1 cellular context compared by ENCODE assay signal in genomic region chr9:91033802-91034201, GRCh38.
TF ChIP-seq lines count a peak whose summit lies in the region.

No MANE protein-coding gene starts in this region.

TF ChIP-seq in WTC11, 78 proteins besides CTCF, POLR2A, EP300 and RAD21 (continued from another document):
- TF ChIP-seq ZSCAN18 (CRISPR knock-in tag; IDR thresholded peaks at IDR 0.05) = no peak
- no peak for TF ChIP-seq ATF3 (CRISPR knock-in tag; conservative IDR thresholded peaks at IDR 0.05)
- no peak for TF ChIP-seq GABPB1 (CRISPR knock-in tag; IDR thresholded peaks at IDR 0.05)
- TF ChIP-seq NFYB (CRISPR knock-in tag; conservative IDR thresholded peaks at IDR 0.05; ENCODE audit: low read depth) = no peak
- no peak for TF ChIP-seq ZNF423 (CRISPR knock-in tag; IDR thresholded peaks at IDR 0.05)
- TF ChIP-seq IRF1 (CRISPR knock-in tag; IDR thresholded peaks at IDR 0.05) = no peak
- no peak for TF ChIP-seq FOXP4 (CRISPR knock-in tag; IDR thresholded peaks at IDR 0.05)
- no peak for TF ChIP-seq TP53 (CRISPR knock-in tag; IDR thresholded peaks at IDR 0.05)
